In genomic region chr12:15996254-15996653, GRCh38 we compare ENCODE assay signal across 9 cellular contexts.
DNase-seq lines count a peak whose midpoint lies in the region; ATAC-seq and TF ChIP-seq lines count a peak whose summit lies in the region.
"Had no signal": no experiment of that assay in that cellular context is flagged by ENCODE, and none has a peak within 500 bp of the region (broad histone marks: within the 10 kb centered on the region; RNA-seq: fewer than 3 reads in every experiment).

No MANE protein-coding gene starts in this region.

- in situ Hi-C loops in ACHN (cut with HindIII; ENCODE audit: low pct_ligation_motif_present, low pct_unique_long_range_greater_than_20kb, low sequenced_read_pairs), result no loop called here

- no peak overlapping the region for H3K27ac ChIP-seq in vagina

- H3K27me3 ChIP-seq in adipocyte (replicated peaks; ENCODE audit: control insufficient read depth, insufficient read depth, low read length) (no peaks in the 10 kb centered on the region), vagina (no peaks in the 10 kb centered on the region)

- H3K9me3 ChIP-seq in adipocyte (ENCODE audit: control insufficient read depth, low read length) (no peaks in the 10 kb centered on the region), vagina (no peaks in the 10 kb centered on the region)

- no peak for TF ChIP-seq CTCF in vagina (IDR thresholded peaks at IDR 0.05)

- ATAC-seq in HG02759 (IDR thresholded peaks at IDR 0.05; ENCODE audit: unreplicated experiment), result no peak

- intact Hi-C loops in vagina (cut with DNase I), result no loop called here

- H3K4me1 ChIP-seq in adipocyte (ENCODE audit: control insufficient read depth, insufficient read depth, low read length) (peaks cover 24% of the 10 kb centered on the region), vagina (no peaks in the 10 kb centered on the region)

- no peak overlapping the region for H3K9ac ChIP-seq in adipocyte (ENCODE audit: low read length)

- no peaks in the 10 kb centered on the region for H3K36me3 ChIP-seq in adipocyte (ENCODE audit: control insufficient read depth, insufficient read depth, low read length, severe bottlenecking)
- H3K36me3 ChIP-seq in vagina, result peaks cover 0 to 3% of the 10 kb centered on the region in 2 donors

- peak; percentile 29 for DNase-seq in ACHN
- peak in 39 of 76 experiments; percentile 5 to 69 (median 27) for DNase-seq in HUDEP-2 (lab: John Stamatoyannopoulos, UW; ENCODE audit: unreplicated experiment in 76 of 76)
- peak; percentile 57 for DNase-seq in adipocyte (ENCODE audit: low read depth)
- peak; percentile 65 for DNase-seq in islet precursor cell
- DNase-seq in vagina (ENCODE audit: extremely low spot score in 2 of 2), result no peak
- no peak for DNase-seq in SIG-M5 (lab: John Stamatoyannopoulos, UW)
- DNase-seq in mesenteric fat pad (ENCODE audit: low spot score), result no peak
- DNase-seq: SHP77 had no signal

- H3K4me3 ChIP-seq in adipocyte (ENCODE audit: low read length), result no peak overlapping the region
- H3K4me3 ChIP-seq in vagina, result no peak overlapping the region

- TF ChIP-seq POLR2A in vagina (IDR thresholded peaks at IDR 0.05), result no peak

Comparison
In these comparisons a context has a peak if more than half of its experiments do, and no peak if none do; other contexts are left out.
1. DNase-seq: peak in ACHN (single experiment), HUDEP-2 (39 of 76), adipocyte (single experiment) and islet precursor cell (single experiment); none in vagina (0 of 2), SIG-M5 (single experiment) and mesenteric fat pad (single experiment).